In genomic region chr9:119556129-119556875, GRCh38 we compare ENCODE assay signal across 8 cellular contexts.
DNase-seq lines count a peak whose midpoint lies in the region; ATAC-seq, FAIRE-seq and TF ChIP-seq lines count a peak whose summit lies in the region.

No MANE protein-coding gene starts in this region.

- H3K4me1 ChIP-seq in DND-41 (ENCODE audit: insufficient read depth, low read length), result no peaks in the 10 kb centered on the region
- H3K4me1 ChIP-seq in upper lobe of right lung, result peaks cover 3% of the 10 kb centered on the region

- H3K36me3 Mint-ChIP-seq in glutamatergic neuron (ENCODE audit: unreplicated experiment), result no peaks in the 10 kb centered on the region

- no peak overlapping the region for H3K27ac Mint-ChIP-seq in glutamatergic neuron (ENCODE audit: unreplicated experiment)

- no peak overlapping the region for H3K9ac ChIP-seq in DND-41 (ENCODE audit: low read depth, low read length)

- DNase-seq in DND-41 (peak; percentile 32), HTR-8/SVneo (ENCODE audit: insufficient read length, low spot score) (peak; percentile 22), NOMO-1 treated with dmso at 0.1 percent for 144 hours (lab: John Stamatoyannopoulos, UW; ENCODE audit: unreplicated experiment) (peak; percentile 24), glutamatergic neuron (peak; percentile 93), omental fat pad (ENCODE audit: low spot score) (peak; percentile 35), upper lobe of right lung (peak; percentile 88)
- peak; percentile 73 for DNase-seq in activated effector memory CD4-positive, alpha-beta T cell treated with anti-CD3 and anti-CD28 coated beads, Interleukin-2, amount 50 U/mL, for 16 hours

- H3K36me3 ChIP-seq in DND-41 (ENCODE audit: insufficient read depth, low read length), result no peaks in the 10 kb centered on the region
- no peaks in the 10 kb centered on the region for H3K36me3 ChIP-seq in upper lobe of right lung

- peaks cover 3% of the 10 kb centered on the region for H3K4me1 Mint-ChIP-seq in glutamatergic neuron (ENCODE audit: low read depth, unreplicated experiment)

- intact Hi-C loops in upper lobe of right lung (cut with DNase I), result no loop called here

- H3K4me3 ChIP-seq in DND-41 (ENCODE audit: low read depth in 1 of 2, low read length in 2 of 2) (no peak overlapping the region), upper lobe of right lung (peak overlapping the region; percentile 31)

- no peaks in the 10 kb centered on the region for H3K27me3 ChIP-seq in DND-41 (ENCODE audit: insufficient read depth, low read length, poor library complexity)
- no peaks in the 10 kb centered on the region for H3K27me3 ChIP-seq in upper lobe of right lung

- H3K9me3 ChIP-seq in DND-41 (ENCODE audit: insufficient read depth, low read length, severe bottlenecking) (no peaks in the 10 kb centered on the region), upper lobe of right lung (no peaks in the 10 kb centered on the region)

- peak overlapping the region; percentile 72 for H3K4me3 Mint-ChIP-seq in glutamatergic neuron (ENCODE audit: unreplicated experiment)

- no peaks in the 10 kb centered on the region for H4K20me1 ChIP-seq in DND-41 (ENCODE audit: insufficient read depth, low read length)

- ATAC-seq in DND-41 (ENCODE audit: insufficient read depth, low read depth) (peak; percentile 49; the same call in 1 of the 3 replicates), GM21515 (IDR thresholded peaks at IDR 0.05; ENCODE audit: unreplicated experiment) (peak; percentile 98), omental fat pad (ENCODE audit: low FRiP score) (peak; percentile 94), upper lobe of right lung (peak; percentile 96)

- no peak overlapping the region for H3K27ac ChIP-seq in DND-41 (ENCODE audit: low read length)
- peak overlapping the region; percentile 21 for H3K27ac ChIP-seq in upper lobe of right lung

- H3K79me2 ChIP-seq in DND-41 (ENCODE audit: insufficient read depth, low read length), result no peaks in the 10 kb centered on the region

- no peak overlapping the region for H3K4me2 ChIP-seq in DND-41 (ENCODE audit: insufficient read depth, low read length)

- H3K27me3 Mint-ChIP-seq in glutamatergic neuron (ENCODE audit: unreplicated experiment), result no peaks in the 10 kb centered on the region

- TF ChIP-seq CTCF in DND-41 (IDR thresholded peaks at IDR 0.05; ENCODE audit: borderline replicate concordance, extremely low read depth, low read length, poor library complexity, severe bottlenecking) (peak; percentile 65), glutamatergic neuron (IDR thresholded peaks at IDR 0.05; ENCODE audit: partially characterized antibody, unreplicated experiment) (peak; percentile 96), omental fat pad (IDR thresholded peaks at IDR 0.05) (peak in 2 of 3 donors; percentile 33 to 67), upper lobe of right lung (IDR thresholded peaks at IDR 0.05) (peak; percentile 92)

- FAIRE-seq in HTR-8/SVneo (lab: Jason Lieb, UNC), result no peak

- no peaks in the 10 kb centered on the region for H3K9me3 Mint-ChIP-seq in glutamatergic neuron (ENCODE audit: unreplicated experiment)

- no peak overlapping the region for H2AFZ ChIP-seq in DND-41 (ENCODE audit: low read depth, low read length)

Comparison
In these comparisons a context has a peak if more than half of its experiments do, and no peak if none do; other contexts are left out.
1. DNase-seq: peak in every context shown above with its lines; median percentile 93 in glutamatergic neuron; 88 in upper lobe of right lung; 73 in activated effector memory CD4-positive, alpha-beta T cell treated with anti-CD3 and anti-CD28 coated beads, Interleukin-2, amount 50 U/mL, for 16 hours; 35 in omental fat pad; 32 in DND-41; 24 in NOMO-1 treated with dmso at 0.1 percent for 144 hours; 22 in HTR-8/SVneo.